Comparison of ENCODE assay signal across 8 cellular contexts in the genomic region with DNA sequence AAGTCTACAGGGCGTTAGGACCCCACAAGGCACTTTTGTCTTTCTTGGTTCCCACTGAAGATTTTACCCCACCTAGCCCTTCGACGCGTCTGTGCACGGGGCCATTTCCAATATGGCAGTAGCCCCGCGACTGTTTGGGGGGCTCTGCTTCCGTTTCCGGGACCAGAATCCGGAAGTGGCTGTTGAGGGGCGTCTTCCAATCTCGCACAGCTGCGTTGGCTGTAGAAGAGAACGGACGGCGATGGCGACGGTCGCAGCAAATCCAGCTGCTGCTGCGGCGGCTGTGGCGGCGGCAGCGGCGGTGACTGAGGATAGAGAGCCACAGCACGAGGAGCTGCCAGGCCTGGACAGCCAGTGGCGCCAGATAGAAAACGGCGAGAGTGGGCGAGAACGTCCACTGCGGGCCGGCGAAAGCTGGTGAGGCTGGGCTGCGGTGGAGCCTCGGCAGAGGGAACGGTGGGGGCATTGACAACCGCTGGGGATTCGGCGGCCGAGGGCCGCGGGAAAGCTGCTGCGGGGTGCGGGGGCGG. TPM values are rescaled to one million over a fixed set of nuclear protein-coding genes. Genes with fewer than 3 reads are reported as not detected.
DNase-seq lines count a peak whose midpoint lies in the region; ATAC-seq and TF ChIP-seq lines count a peak whose summit lies in the region.

TSS of gene USP11 (plus strand) at position 207 of the 530 bp plus-strand sequence. CDS start at position 242, 35 bp downstream.

- TF ChIP-seq CTCF in mucosa of descending colon (IDR thresholded peaks at IDR 0.05) = no peak

- H3K27ac ChIP-seq in epithelial cell of prostate (peak within 1 kb of the TSS; percentile 85), stomach smooth muscle (ENCODE audit: low read length) (peak within 1 kb of the TSS; percentile 93)

- H3K36me3 ChIP-seq in mucosa of descending colon (ENCODE audit: low read depth) (no peaks in the 10 kb centered on the region), stomach smooth muscle (ENCODE audit: control insufficient read depth in 2 of 2, insufficient read depth in 2 of 2, low read length in 2 of 2) (peaks cover 3 to 6% of the 10 kb centered on the region in 2 donors)

- peak; percentile 12 for ATAC-seq in HG02840 (IDR thresholded peaks at IDR 0.05; ENCODE audit: low FRiP score, unreplicated experiment)
- peak; percentile 13 for ATAC-seq in mucosa of descending colon

- DNase-seq in DMS153 treated with DMSO at 0.1 percent for 48 hours (lab: John Stamatoyannopoulos, UW; ENCODE audit: unreplicated experiment) (peak; percentile 12), DMS153 (lab: John Stamatoyannopoulos, UW) (no peak), NCI-H69 (lab: John Stamatoyannopoulos, UW) (peak; percentile 75), epithelial cell of prostate (ENCODE audit: low read depth, low spot score) (no peak), mucosa of descending colon (peak in 2 of 3 donors; percentile 41 to 77)
- DNase-seq in activated CD8-positive, alpha-beta memory T cell treated with anti-CD3 and anti-CD28 coated beads, Interleukin-2, amount 50 U/mL, for 48 hours = peak; percentile 72

- H3K27me3 ChIP-seq in stomach smooth muscle (ENCODE audit: control insufficient read depth in 1 of 2, insufficient read depth in 2 of 2, low read length in 2 of 2) = peaks cover 0 to 12% of the 10 kb centered on the region in 2 donors

- no peaks in the 10 kb centered on the region for H3K9me3 ChIP-seq in mucosa of descending colon
- H3K9me3 ChIP-seq in stomach smooth muscle (ENCODE audit: control insufficient read depth in 2 of 2, low read length in 2 of 2) = no peaks in the 10 kb centered on the region

- H3K9ac ChIP-seq in stomach smooth muscle (ENCODE audit: low read length in 2 of 2) = peak within 1 kb of the TSS; percentile 89

- intact Hi-C loops in mucosa of descending colon (cut with DNase I, micrococcal nuclease) = no loop called here

- H3K4me1 ChIP-seq in mucosa of descending colon (ENCODE audit: low read depth) (no peaks in the 10 kb centered on the region), stomach smooth muscle (ENCODE audit: control insufficient read depth, insufficient read depth, low read length) (peaks cover 5% of the 10 kb centered on the region)

- H3K4me3 ChIP-seq in mucosa of descending colon = peak within 1 kb of the TSS; percentile 19
- peak within 1 kb of the TSS; percentile 66 to 79 for H3K4me3 ChIP-seq in stomach smooth muscle (ENCODE audit: low read length in 2 of 2)

RNA-seq across cellular contexts. Expression of gene USP11, which starts in this region (rescaled TPM):
- 10 to 100 TPM; 23.9 to 51.6 (median 27.7) TPM for total RNA-seq in mucosa of descending colon

Comparison
In these comparisons a context has a peak if more than half of its experiments do, and no peak if none do; other contexts are left out.
1. DNase-seq: peak in DMS153 treated with DMSO at 0.1 percent for 48 hours (single experiment), NCI-H69 (single experiment), activated CD8-positive, alpha-beta memory T cell treated with anti-CD3 and anti-CD28 coated beads, Interleukin-2, amount 50 U/mL, for 48 hours (single experiment) and mucosa of descending colon (2 of 3); none in DMS153 (single experiment) and epithelial cell of prostate (single experiment).